In genomic region chr13:30196025-30196424, GRCh38 we compare ENCODE assay signal across 13 cellular contexts.
DNase-seq lines count a peak whose midpoint lies in the region; ATAC-seq and TF ChIP-seq lines count a peak whose summit lies in the region.
"Had no signal": no experiment of that assay in that cellular context is flagged by ENCODE, and none has a peak within 500 bp of the region (broad histone marks: within the 10 kb centered on the region; RNA-seq: fewer than 3 reads in every experiment).

No MANE protein-coding gene starts in this region.

- no peak for TF ChIP-seq CTCF in neural progenitor cell (IDR thresholded peaks at IDR 0.05)

- H3K36me3 Mint-ChIP-seq in neural progenitor cell: peaks cover 1% of the 10 kb centered on the region

- no peaks in the 10 kb centered on the region for H3F3A ChIP-seq in neural progenitor cell (ENCODE audit: low read depth)

- H3K4me3 Mint-ChIP-seq in neural progenitor cell: peak overlapping the region; percentile 37
- H3K4me3 Mint-ChIP-seq: nephron; T-helper 2 cell treated with Interferon-gamma antibody and Interleukin-4, amounts not matched to agents 5 μg/mL and 100 μg/mL, for 36 hours had no signal

- H3K27ac Mint-ChIP-seq in neural progenitor cell: peak overlapping the region; percentile 13
- H3K27ac Mint-ChIP-seq: nephron; T-helper 2 cell treated with Interferon-gamma antibody and Interleukin-4, amounts not matched to agents 5 μg/mL and 100 μg/mL, for 36 hours had no signal

- no peaks in the 10 kb centered on the region for H3K79me2 ChIP-seq in neural progenitor cell (ENCODE audit: low read depth)

- DNase-seq in HEK293T (ENCODE audit: extremely low spot score) (peak; percentile 21), NCI-H748 (lab: John Stamatoyannopoulos, UW; ENCODE audit: unreplicated experiment) (peak; percentile 74), cerebellar cortex (ENCODE audit: low spot score) (peak; percentile 69), neural progenitor cell (ENCODE audit: low spot score) (peak; percentile 65), hypothalamus (lab: John Stamatoyannopoulos, UW) (no peak), germinal center (ENCODE audit: low spot score) (no peak)
- DNase-seq: Kasumi-1; kidney; stimulated activated CD8-positive, alpha-beta memory T cell treated with anti-CD3 and anti-CD28 coated beads, Interleukin-4, amount 100 ng/mL, for 48 hours had no signal

- H3K9me3 ChIP-seq in neural progenitor cell (ENCODE audit: low read depth): no peaks in the 10 kb centered on the region

- no peaks in the 10 kb centered on the region for H3K27me3 Mint-ChIP-seq in neural progenitor cell (ENCODE audit: insufficient read depth, low read depth)

- H3K27ac ChIP-seq in neural progenitor cell: no peak overlapping the region

- CTCF ChIA-PET in HEK293T (lab: Yijun Ruan, JAX): interaction anchor here (1.1 kb wide), 1 partner anchor 47 kb away, joined by 3 read pairs; no protein-coding TSS in a partner anchor

- no peaks in the 10 kb centered on the region for H3K9me3 Mint-ChIP-seq in neural progenitor cell
- H3K9me3 Mint-ChIP-seq: nephron; T-helper 2 cell treated with Interferon-gamma antibody and Interleukin-4, amounts not matched to agents 5 μg/mL and 100 μg/mL, for 36 hours had no signal

- H3K4me3 ChIP-seq in neural progenitor cell: no peak overlapping the region

- no peak overlapping the region for H2AFZ ChIP-seq in neural progenitor cell (replicated peaks)

- no peaks in the 10 kb centered on the region for H3K36me3 ChIP-seq in neural progenitor cell

- peaks cover 40% of the 10 kb centered on the region for H3K4me1 Mint-ChIP-seq in neural progenitor cell
- H3K4me1 Mint-ChIP-seq: nephron had no signal

- POLR2A ChIA-PET in HEK293T (lab: Yijun Ruan, JAX): no interaction called here

- ATAC-seq in HG02642 (IDR thresholded peaks at IDR 0.05; ENCODE audit: poor library complexity, unreplicated experiment) (no peak), GM18873 (IDR thresholded peaks at IDR 0.05; ENCODE audit: low FRiP score, unreplicated experiment) (no peak)

- no peak overlapping the region for H3K9ac ChIP-seq in neural progenitor cell

- peaks cover 13% of the 10 kb centered on the region for H3K4me1 ChIP-seq in neural progenitor cell

- H4K20me1 ChIP-seq in neural progenitor cell (ENCODE audit: low read depth): no peaks in the 10 kb centered on the region

- peak overlapping the region; percentile 2 for H3K4me2 ChIP-seq in neural progenitor cell

- H3K27me3 ChIP-seq in neural progenitor cell: no peaks in the 10 kb centered on the region

TF ChIP-seq in HEK293T, 16 proteins besides CTCF, POLR2A, EP300 and RAD21:
- no peak for TF ChIP-seq SP1 (IDR thresholded peaks at IDR 0.05)
- peak; percentile 71 for TF ChIP-seq PKNOX1 (IDR thresholded peaks at IDR 0.05)
TF ChIP-seq in HEK293T: peak in this region for 1.

Comparison
In these comparisons a context has a peak if more than half of its experiments do, and no peak if none do; other contexts are left out.
1. DNase-seq: peak in HEK293T (single experiment), NCI-H748 (single experiment), cerebellar cortex (single experiment) and neural progenitor cell (single experiment); none in hypothalamus (0 of 51) and germinal center (single experiment).